In the genomic region with DNA sequence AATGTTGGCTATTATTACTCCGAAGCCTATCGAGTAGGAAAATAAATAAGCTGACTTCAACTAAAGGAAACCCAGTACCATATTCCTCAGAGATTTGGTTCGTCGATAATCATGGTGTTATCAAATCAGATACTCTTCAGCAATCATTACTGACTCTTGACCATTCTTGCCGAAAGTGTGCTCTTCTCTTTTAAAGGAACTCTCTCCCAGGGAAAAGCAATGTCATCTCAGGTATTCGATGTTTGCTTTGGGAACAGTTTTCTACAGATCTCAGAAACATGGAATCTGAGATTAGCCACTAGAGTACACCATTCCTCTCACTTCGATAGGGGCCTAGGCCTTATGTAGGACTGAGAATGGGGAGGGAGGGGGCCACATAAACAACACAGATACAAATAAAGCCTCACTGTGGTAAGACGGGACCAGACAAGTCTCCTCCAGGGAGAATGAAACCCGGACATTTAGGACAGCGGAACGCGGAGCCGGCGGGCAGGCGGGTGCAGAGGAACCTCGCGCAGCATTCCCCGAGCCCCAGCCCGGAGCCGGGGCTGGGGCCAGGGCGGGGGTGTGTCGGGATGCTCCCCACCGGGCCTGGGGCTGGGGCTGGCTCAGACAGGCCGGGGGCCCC, we compare ENCODE assay signal across 8 cellular contexts. TPM values are rescaled to one million over a fixed set of nuclear protein-coding genes. Genes with fewer than 3 reads are reported as not detected.
A peak's percentile ranks its signal among the peaks of the same experiment; 100 is the strongest.
DNase-seq lines count a peak whose midpoint lies in the region; ATAC-seq and TF ChIP-seq lines count a peak whose summit lies in the region.

No MANE protein-coding gene starts in this region.

- H3K4me3 ChIP-seq in HUES64 (ENCODE audit: low read length) (peak overlapping the region; percentile 86), osteoblast (ENCODE audit: insufficient read depth, low read length) (peak overlapping the region; percentile 89)

- TF ChIP-seq CTCF in activated CD8-positive, alpha-beta T cell treated with anti-CD3 and anti-CD28 coated beads for 36 hours (IDR thresholded peaks at IDR 0.05), result no peak
- no peak for TF ChIP-seq CTCF in glutamatergic neuron (IDR thresholded peaks at IDR 0.05; ENCODE audit: partially characterized antibody, unreplicated experiment)
- TF ChIP-seq CTCF in osteoblast (IDR thresholded peaks at IDR 0.05; ENCODE audit: extremely low read depth, low read depth, low read length), result peak; percentile 7

- POLR2A ChIA-PET in activated CD8-positive, alpha-beta T cell treated with anti-CD3 and anti-CD28 coated beads for 36 hours (lab: Charles Lee), result interaction anchor here (0.6 to 1.9 kb wide), 10 partner anchors 9 to 1017 kb away, joined by 3 to 9 read pairs (median 4); a partner anchor contains a TSS

- H3K27me3 Mint-ChIP-seq in activated CD8-positive, alpha-beta T cell treated with anti-CD3 and anti-CD28 coated beads for 36 hours, result no peaks in the 10 kb centered on the region
- peaks cover 2% of the 10 kb centered on the region for H3K27me3 Mint-ChIP-seq in glutamatergic neuron (ENCODE audit: unreplicated experiment)

- peaks cover 70% of the 10 kb centered on the region for H3K79me2 ChIP-seq in osteoblast (ENCODE audit: insufficient read depth, low read length)

- peak overlapping the region; percentile 96 for H2AFZ ChIP-seq in osteoblast (ENCODE audit: low read length)

- intact Hi-C loops in activated CD8-positive, alpha-beta T cell treated with anti-CD3 and anti-CD28 coated beads for 36 hours (cut with micrococcal nuclease), result loop anchor here (5.0 kb wide), 2 partner anchors 54 to 384 kb away; a partner anchor contains a TSS

- H3K4me1 ChIP-seq in HUES64 (ENCODE audit: insufficient read depth, low read length) (peaks cover 25% of the 10 kb centered on the region), osteoblast (ENCODE audit: insufficient read depth, low read length) (peaks cover 31% of the 10 kb centered on the region)

- H3K9me3 Mint-ChIP-seq in activated CD8-positive, alpha-beta T cell treated with anti-CD3 and anti-CD28 coated beads for 36 hours, result peaks cover 6% of the 10 kb centered on the region
- peaks cover 6% of the 10 kb centered on the region for H3K9me3 Mint-ChIP-seq in glutamatergic neuron (ENCODE audit: unreplicated experiment)

- peaks cover 43% of the 10 kb centered on the region for H3K36me3 Mint-ChIP-seq in activated CD8-positive, alpha-beta T cell treated with anti-CD3 and anti-CD28 coated beads for 36 hours (ENCODE audit: low read depth)
- no peaks in the 10 kb centered on the region for H3K36me3 Mint-ChIP-seq in glutamatergic neuron (ENCODE audit: unreplicated experiment)

- CTCF ChIA-PET in activated CD8-positive, alpha-beta T cell treated with anti-CD3 and anti-CD28 coated beads for 36 hours (lab: Charles Lee), result interaction anchor here (0.8 to 1.8 kb wide), 2 partner anchors 138 to 950 kb away, joined by 3 to 4 read pairs; a partner anchor contains a TSS

- peak overlapping the region; percentile 80 for H3K9ac ChIP-seq in HUES64 (ENCODE audit: low read depth, low read length)

- WGBS in HUES64, result 6% methylated on average over 23 of the region's 24 CpGs

- H3K9me3 ChIP-seq in HUES64 (ENCODE audit: insufficient read depth, low read depth, low read length), result no peaks in the 10 kb centered on the region
- no peaks in the 10 kb centered on the region for H3K9me3 ChIP-seq in osteoblast (ENCODE audit: low read depth, low read length)

- H3K4me3 Mint-ChIP-seq in activated CD8-positive, alpha-beta T cell treated with anti-CD3 and anti-CD28 coated beads for 36 hours, result no peak overlapping the region
- peak overlapping the region; percentile 100 for H3K4me3 Mint-ChIP-seq in glutamatergic neuron (ENCODE audit: unreplicated experiment)

- H3K4me2 ChIP-seq in osteoblast (ENCODE audit: insufficient read depth, low read length), result peak overlapping the region; percentile 81

- H3K27ac Mint-ChIP-seq in activated CD8-positive, alpha-beta T cell treated with anti-CD3 and anti-CD28 coated beads for 36 hours, result peak overlapping the region; percentile 97
- peak overlapping the region; percentile 97 for H3K27ac Mint-ChIP-seq in glutamatergic neuron (ENCODE audit: unreplicated experiment)

- H3K36me3 ChIP-seq in HUES64 (ENCODE audit: insufficient read depth, low read length) (peaks cover 29% of the 10 kb centered on the region), osteoblast (ENCODE audit: insufficient read depth, low read length) (peaks cover 6% of the 10 kb centered on the region)

- DNase-seq in DMS53 treated with DMSO at 0.1 percent for 48 hours (lab: John Stamatoyannopoulos, UW; ENCODE audit: unreplicated experiment) (peak; percentile 4), glutamatergic neuron (no peak), osteoblast (ENCODE audit: insufficient read length, low spot score, missing footprints) (peak; percentile 90), DMS114 treated with DMSO at 0.1 percent for 48 hours (lab: John Stamatoyannopoulos, UW; ENCODE audit: unreplicated experiment) (no peak), NCI-H187 (lab: John Stamatoyannopoulos, UW) (no peak)
- DNase-seq in activated CD8-positive, alpha-beta T cell treated with anti-CD3 and anti-CD28 coated beads for 36 hours, result no peak

- H3K27me3 ChIP-seq in HUES64 (ENCODE audit: insufficient read depth, low read length) (no peaks in the 10 kb centered on the region), osteoblast (ENCODE audit: insufficient read depth, low read length) (no peaks in the 10 kb centered on the region)

- H3K27ac ChIP-seq in HUES64 (ENCODE audit: low read depth, low read length) (peak overlapping the region; percentile 93), osteoblast (ENCODE audit: low read depth, low read length) (peak overlapping the region; percentile 72)

- ATAC-seq in GM19467 (IDR thresholded peaks at IDR 0.05; ENCODE audit: unreplicated experiment), result peak; percentile 0
- no peak for ATAC-seq in activated CD8-positive, alpha-beta T cell treated with anti-CD3 and anti-CD28 coated beads for 36 hours

- peaks cover 26% of the 10 kb centered on the region for H4K20me1 ChIP-seq in osteoblast (ENCODE audit: insufficient read depth, low read length)

- peaks cover 54% of the 10 kb centered on the region for H3K4me1 Mint-ChIP-seq in activated CD8-positive, alpha-beta T cell treated with anti-CD3 and anti-CD28 coated beads for 36 hours (ENCODE audit: low read depth)
- peaks cover 7% of the 10 kb centered on the region for H3K4me1 Mint-ChIP-seq in glutamatergic neuron (ENCODE audit: low read depth, unreplicated experiment)

RNA-seq across cellular contexts. Expression of a gene that starts 0.6 kb away (rescaled TPM):
- polyA plus RNA-seq in HUES64 (2013, experiment 1 of 2), result 10.7 TPM
- 13.8 TPM for polyA plus RNA-seq in HUES64 (2013, experiment 2 of 2)
- 10 to 100 TPM; 40.0 to 42.5 TPM for total RNA-seq in activated CD8-positive, alpha-beta T cell treated with anti-CD3 and anti-CD28 coated beads for 36 hours
- total RNA-seq in glutamatergic neuron (ENCODE audit: unreplicated experiment), result 35.9 TPM
- 39.2 and 41.3 TPM in 2 replicates for total RNA-seq in osteoblast

RNA-seq across cellular contexts. Expression of a gene that starts 4.2 kb away (rescaled TPM):
- polyA plus RNA-seq in HUES64 (2013, experiment 1 of 2), result 940 TPM
- polyA plus RNA-seq in HUES64 (2013, experiment 2 of 2), result 906 TPM
- total RNA-seq in activated CD8-positive, alpha-beta T cell treated with anti-CD3 and anti-CD28 coated beads for 36 hours, result 100 to 1,000 TPM; 631 to 637 TPM
- total RNA-seq in glutamatergic neuron (ENCODE audit: unreplicated experiment) (246 TPM), osteoblast (94.8 and 97.2 TPM in 2 replicates)

RNA-seq across cellular contexts. Expression of a gene that starts 51.6 kb away (rescaled TPM):
- 29.8 TPM for polyA plus RNA-seq in HUES64 (2013, experiment 1 of 2)
- polyA plus RNA-seq in HUES64 (2013, experiment 2 of 2), result 33.9 TPM
- total RNA-seq in activated CD8-positive, alpha-beta T cell treated with anti-CD3 and anti-CD28 coated beads for 36 hours, result 10 to 100 TPM; 23.2 to 23.5 TPM
- total RNA-seq in glutamatergic neuron (ENCODE audit: unreplicated experiment) (39.1 TPM), osteoblast (39.5 and 42.0 TPM in 2 replicates)

Comparison
In these comparisons a context has a peak if more than half of its experiments do, and no peak if none do; other contexts are left out.
1. DNase-seq: peak in DMS53 treated with DMSO at 0.1 percent for 48 hours (single experiment) and osteoblast (single experiment); none in activated CD8-positive, alpha-beta T cell treated with anti-CD3 and anti-CD28 coated beads for 36 hours (single experiment), glutamatergic neuron (single experiment), DMS114 treated with DMSO at 0.1 percent for 48 hours (single experiment) and NCI-H187 (0 of 2).